27 cellular contexts compared by ENCODE assay signal in genomic region chr4:22524895-22525294, GRCh38.
"Had no signal": no experiment of that assay in that cellular context is flagged by ENCODE, and none has a peak within 500 bp of the region (broad histone marks: within the 10 kb centered on the region; RNA-seq: fewer than 3 reads in every experiment).

No MANE protein-coding gene starts in this region.

- H3K4me3 Mint-ChIP-seq: naive thymus-derived CD4-positive, alpha-beta T cell; natural killer cell; nephron; neural crest cell; stimulated activated effector memory CD8-positive, alpha-beta T cell treated with anti-CD3 and anti-CD28 coated beads, Interleukin-12 subunit alpha, Interleukin-12 subunit beta, amount 100 ng/mL, for 72 hours; stimulated activated naive B cell treated with anti-CD40 and anti-IgM and Interleukin-4, amounts not matched to agents 10 μg/mL and 1 μg/mL and 100 μg/mL, for 72 hours; stimulated activated naive CD8-positive, alpha-beta T cell treated with anti-CD3 and anti-CD28 coated beads, Interleukin-15, Interleukin-2, amounts not matched to agents 100 ng/mL and 50 ng/mL, for 24 hours had no signal

- H3K27me3 Mint-ChIP-seq: naive thymus-derived CD4-positive, alpha-beta T cell; stimulated activated naive B cell treated with anti-CD40 and anti-IgM and Interleukin-4, amounts not matched to agents 10 μg/mL and 1 μg/mL and 100 μg/mL, for 72 hours had no signal

- DNase-seq: naive thymus-derived CD4-positive, alpha-beta T cell; natural killer cell; nucleus accumbens; pancreas; right cardiac atrium; right lobe of liver; sigmoid colon; small intestine; stimulated activated CD4-positive, alpha-beta T cell treated with anti-CD3 and anti-CD28 coated beads, Interleukin-15, amount 100 ng/mL, for 24 hours; stimulated activated CD4-positive, alpha-beta T cell treated with anti-CD3 and anti-CD28 coated beads, Interleukin-2, amount 100 ng/mL, for 24 hours; stimulated activated CD4-positive, alpha-beta T cell treated with anti-CD3 and anti-CD28 coated beads, Interleukin-2, amount 100 ng/mL, for 48 hours; stimulated activated CD4-positive, alpha-beta T cell treated with anti-CD3 and anti-CD28 coated beads, Interleukin-4, amount 100 ng/mL, for 24 hours; stimulated activated naive B cell treated with anti-CD40 and anti-IgM and Interleukin-4, amounts not matched to agents 10 μg/mL and 1 μg/mL and 100 μg/mL, for 72 hours; stimulated activated naive CD4-positive, alpha-beta T cell treated with Interleukin-2 at 50 U/mL for 16 hours; stomach; thyroid gland; trophoblast cell; upper lobe of left lung had no signal

- H3K4me3 ChIP-seq: pancreas, prostate gland, right lobe of liver, sigmoid colon, stomach, thoracic aorta, thyroid gland, tibial nerve, upper lobe of left lung, vagina had no signal

- H3K27ac Mint-ChIP-seq: naive thymus-derived CD4-positive, alpha-beta T cell; natural killer cell; nephron; stimulated activated effector memory CD8-positive, alpha-beta T cell treated with anti-CD3 and anti-CD28 coated beads, Interleukin-12 subunit alpha, Interleukin-12 subunit beta, amount 100 ng/mL, for 72 hours; stimulated activated naive B cell treated with anti-CD40 and anti-IgM and Interleukin-4, amounts not matched to agents 10 μg/mL and 1 μg/mL and 100 μg/mL, for 72 hours; stimulated activated naive CD8-positive, alpha-beta T cell treated with anti-CD3 and anti-CD28 coated beads, Interleukin-15, Interleukin-2, amounts not matched to agents 100 ng/mL and 50 ng/mL, for 24 hours had no signal

- H3K27me3 ChIP-seq: neutrophil, pancreas, right lobe of liver, sigmoid colon, stomach, thyroid gland, tibial nerve, upper lobe of left lung, vagina had no signal

- H3K36me3 Mint-ChIP-seq: naive thymus-derived CD4-positive, alpha-beta T cell; natural killer cell; stimulated activated effector memory CD8-positive, alpha-beta T cell treated with anti-CD3 and anti-CD28 coated beads, Interleukin-12 subunit alpha, Interleukin-12 subunit beta, amount 100 ng/mL, for 72 hours; stimulated activated naive B cell treated with anti-CD40 and anti-IgM and Interleukin-4, amounts not matched to agents 10 μg/mL and 1 μg/mL and 100 μg/mL, for 72 hours had no signal

- H3K27ac ChIP-seq: neutrophil, pancreas, prostate gland, right lobe of liver, sigmoid colon, stomach, thoracic aorta, thyroid gland, tibial nerve, upper lobe of left lung, vagina had no signal

- H3K4me1 ChIP-seq: pancreas, prostate gland, right lobe of liver, stomach, thyroid gland, tibial nerve, upper lobe of left lung, vagina had no signal

- H3K9me3 Mint-ChIP-seq: naive thymus-derived CD4-positive, alpha-beta T cell; natural killer cell; nephron; neural crest cell had no signal

- H3K9me3 ChIP-seq: neutrophil, pancreas, prostate gland, right lobe of liver, sigmoid colon, stomach, thoracic aorta, thyroid gland, tibial nerve, upper lobe of left lung, vagina had no signal

- H3K4me1 Mint-ChIP-seq: naive thymus-derived CD4-positive, alpha-beta T cell; natural killer cell; neural crest cell; stimulated activated effector memory CD8-positive, alpha-beta T cell treated with anti-CD3 and anti-CD28 coated beads, Interleukin-12 subunit alpha, Interleukin-12 subunit beta, amount 100 ng/mL, for 72 hours; stimulated activated naive B cell treated with anti-CD40 and anti-IgM and Interleukin-4, amounts not matched to agents 10 μg/mL and 1 μg/mL and 100 μg/mL, for 72 hours had no signal

- ATAC-seq: naive thymus-derived CD4-positive, alpha-beta T cell; natural killer cell; pancreas; right cardiac atrium; right lobe of liver; stimulated activated effector memory CD8-positive, alpha-beta T cell treated with anti-CD3 and anti-CD28 coated beads, Interleukin-12 subunit alpha, Interleukin-12 subunit beta, amount 100 ng/mL, for 72 hours; stimulated activated naive B cell treated with anti-CD40 and anti-IgM and Interleukin-4, amounts not matched to agents 10 μg/mL and 1 μg/mL and 100 μg/mL, for 72 hours had no signal

- H3K36me3 ChIP-seq: neutrophil, pancreas, prostate gland, right lobe of liver, sigmoid colon, stomach, thoracic aorta, thyroid gland, tibial nerve, upper lobe of left lung, vagina had no signal
